8 cellular contexts compared by ENCODE assay signal in genomic region chr20:56554869-56555268, GRCh38. TPM values are rescaled to one million over a fixed set of nuclear protein-coding genes. Genes with fewer than 3 reads are reported as not detected.
DNase-seq lines count a peak whose midpoint lies in the region; ATAC-seq, FAIRE-seq and TF ChIP-seq lines count a peak whose summit lies in the region.

No MANE protein-coding gene starts in this region.

- no peaks in the 10 kb centered on the region for H3K9me3 Mint-ChIP-seq in Calu3 (ENCODE audit: low read depth, unreplicated experiment)
- H3K9me3 Mint-ChIP-seq in WTC11, result no peaks in the 10 kb centered on the region
- no peaks in the 10 kb centered on the region for H3K9me3 Mint-ChIP-seq in naive thymus-derived CD8-positive, alpha-beta T cell

- H3K4me3 ChIP-seq in small intestine (ENCODE audit: low read depth in 1 of 2, low read length in 2 of 2), result no peak overlapping the region

- CTCF ChIA-PET in Calu3 (lab: Charles Lee) (interaction anchor here (1.1 kb wide), 1 partner anchor 23 kb away, joined by 3 read pairs; no protein-coding TSS in a partner anchor), WTC11 (lab: Charles Lee) (no interaction called here)

- DNase-seq in Calu3, result peak; percentile 58
- DNase-seq in NCI-H2029 treated with DMSO at 0.1 percent for 48 hours (lab: John Stamatoyannopoulos, UW), result peak; percentile 96
- no peak for DNase-seq in WTC11 (ENCODE audit: low spot score)
- peak; percentile 78 for DNase-seq in glomerular visceral epithelial cell (ENCODE audit: extremely low spot score)
- DNase-seq in small intestine, result peak; percentile 7
- no peak for DNase-seq in naive thymus-derived CD8-positive, alpha-beta T cell

- no peaks in the 10 kb centered on the region for H3K9me3 ChIP-seq in small intestine (ENCODE audit: control insufficient read depth, low read depth)

- H3K4me3 Mint-ChIP-seq in Calu3 (ENCODE audit: low read depth, unreplicated experiment) (no peak overlapping the region), WTC11 (no peak overlapping the region)
- no peak overlapping the region for H3K4me3 Mint-ChIP-seq in naive thymus-derived CD8-positive, alpha-beta T cell

- ATAC-seq in GM19035 (IDR thresholded peaks at IDR 0.05; ENCODE audit: unreplicated experiment) (peak; percentile 84), HG03060 (IDR thresholded peaks at IDR 0.05; ENCODE audit: low read depth, unreplicated experiment) (peak; percentile 87), WTC11 (peak; percentile 73)
- ATAC-seq in naive thymus-derived CD8-positive, alpha-beta T cell, result no peak

- H3K27me3 Mint-ChIP-seq in Calu3 (ENCODE audit: unreplicated experiment), result peaks cover 57% of the 10 kb centered on the region
- no peaks in the 10 kb centered on the region for H3K27me3 Mint-ChIP-seq in WTC11 (ENCODE audit: low read depth)
- H3K27me3 Mint-ChIP-seq in naive thymus-derived CD8-positive, alpha-beta T cell, result peaks cover 0 to 2% (median 0%) of the 10 kb centered on the region in 5 donors

- FAIRE-seq in small intestine (lab: Jason Lieb, UNC), result no peak

- peaks cover 9% of the 10 kb centered on the region for H3K4me1 Mint-ChIP-seq in Calu3 (ENCODE audit: low read depth, unreplicated experiment)
- peaks cover 8% of the 10 kb centered on the region for H3K4me1 Mint-ChIP-seq in WTC11
- H3K4me1 Mint-ChIP-seq in naive thymus-derived CD8-positive, alpha-beta T cell, result peaks cover 0 to 5% (median 0%) of the 10 kb centered on the region in 4 donors

- peak overlapping the region in 1 of 2 donors; percentile 33 for H3K27ac ChIP-seq in small intestine (ENCODE audit: low read depth in 1 of 2, low read length in 1 of 2)

- no peaks in the 10 kb centered on the region for H3K27me3 ChIP-seq in small intestine (ENCODE audit: control insufficient read depth in 2 of 2, insufficient read depth in 2 of 2, low read length in 2 of 2)

- no peaks in the 10 kb centered on the region for H3K36me3 ChIP-seq in small intestine (ENCODE audit: control insufficient read depth in 2 of 2, insufficient read depth in 2 of 2, low read length in 2 of 2)

- TF ChIP-seq CTCF in Calu3 (IDR thresholded peaks at IDR 0.05; ENCODE audit: unreplicated experiment), result no peak
- TF ChIP-seq CTCF in WTC11 (IDR thresholded peaks at IDR 0.05), result no peak

- POLR2A ChIA-PET in WTC11 (lab: Charles Lee), result no interaction called here
- POLR2A ChIA-PET in naive thymus-derived CD8-positive, alpha-beta T cell (lab: Charles Lee), result no interaction called here

- H3K36me3 Mint-ChIP-seq in Calu3 (ENCODE audit: insufficient read depth, unreplicated experiment) (no peaks in the 10 kb centered on the region), WTC11 (no peaks in the 10 kb centered on the region)
- no peaks in the 10 kb centered on the region for H3K36me3 Mint-ChIP-seq in naive thymus-derived CD8-positive, alpha-beta T cell

- BruUV-seq in Calu3 (replicated peaks; lab: Mats Ljungman, UMichigan), result no TSS peak

- 16 to 34% (median 26%) methylated on average over 4 of the region's 4 CpGs for WGBS in small intestine, 3 donors

- H3K4me1 ChIP-seq in small intestine (ENCODE audit: control insufficient read depth in 2 of 2, insufficient read depth in 1 of 2, low read depth in 1 of 2, low read length in 1 of 2), result no peaks in the 10 kb centered on the region

- intact Hi-C loops in Calu3 (cut with micrococcal nuclease; ENCODE audit: unreplicated experiment), result loop anchor here (10.0 kb wide), 3 partner anchors 70 to 230 kb away; partner anchors contain the start of gene TFAP2C

- no peak overlapping the region for H3K27ac Mint-ChIP-seq in Calu3 (ENCODE audit: unreplicated experiment)
- peak overlapping the region; percentile 9; the same call in 1 of the 2 replicates for H3K27ac Mint-ChIP-seq in WTC11
- peak overlapping the region in 1 of 10 donors; percentile 57 for H3K27ac Mint-ChIP-seq in naive thymus-derived CD8-positive, alpha-beta T cell

TF ChIP-seq in WTC11, 78 proteins besides CTCF, POLR2A, EP300 and RAD21:
- TF ChIP-seq CREM (CRISPR knock-in tag; IDR thresholded peaks at IDR 0.05) (no peak), ZNF317 (CRISPR knock-in tag; IDR thresholded peaks at IDR 0.05; ENCODE audit: borderline replicate concordance, low read depth) (no peak), AR (CRISPR knock-in tag; IDR thresholded peaks at IDR 0.05) (no peak), ZMAT4 (CRISPR knock-in tag; IDR thresholded peaks at IDR 0.05) (no peak), IRF2 (CRISPR knock-in tag; IDR thresholded peaks at IDR 0.05; ENCODE audit: borderline replicate concordance, low read depth) (no peak), CBFB (CRISPR knock-in tag; IDR thresholded peaks at IDR 0.05; ENCODE audit: low read depth) (no peak), ZBTB21 (CRISPR knock-in tag; IDR thresholded peaks at IDR 0.05; ENCODE audit: borderline replicate concordance) (no peak), TEAD1 (CRISPR knock-in tag; IDR thresholded peaks at IDR 0.05) (no peak)

RNA-seq across cellular contexts. Expression of gene FAM209B, which starts 21.8 kb away (rescaled TPM):
- total RNA-seq in Calu3 (2022), result not detected in 2 replicates
- 0.64 to 1.7 TPM (median 0.68 TPM) in 3 replicates for total RNA-seq in WTC11 (2021)
- 1 to 10 TPM in 1 of 3 donors, under 1 TPM in 1, not detected in 1; 0.31 to 1.9 TPM for polyA plus RNA-seq in small intestine
- 1 to 10 TPM; 4.4 to 5.2 TPM for total RNA-seq in naive thymus-derived CD8-positive, alpha-beta T cell
- 1 to 10 TPM in 1 of 3 donors, not detected in 2; 1.7 TPM for polyA plus RNA-seq in naive thymus-derived CD8-positive, alpha-beta T cell

RNA-seq across cellular contexts. Expression of gene FAM209A, which starts 30.3 kb away (rescaled TPM):
- 0.40 and 0.95 TPM in 2 replicates for total RNA-seq in Calu3 (2022)
- 0.28 TPM in 1 of 3 replicates, not detected in the others for total RNA-seq in WTC11 (2021)
- polyA plus RNA-seq in small intestine, result under 1 TPM in 1 of 3 donors, not detected in 2; 0.22 TPM
- total RNA-seq in naive thymus-derived CD8-positive, alpha-beta T cell, result 1 to 10 TPM; 7.5 to 7.9 TPM
- under 1 TPM in 2 of 3 donors, not detected in 1; 0.31 to 0.42 TPM for polyA plus RNA-seq in naive thymus-derived CD8-positive, alpha-beta T cell

Comparison
In these comparisons a context has a peak if more than half of its experiments do, and no peak if none do; other contexts are left out.
1. DNase-seq: peak in Calu3 (single experiment), NCI-H2029 treated with DMSO at 0.1 percent for 48 hours (single experiment), glomerular visceral epithelial cell (single experiment) and small intestine (single experiment); none in WTC11 (single experiment) and naive thymus-derived CD8-positive, alpha-beta T cell (0 of 10).
2. ATAC-seq: peak in GM19035 (single experiment), HG03060 (single experiment) and WTC11 (single experiment); none in naive thymus-derived CD8-positive, alpha-beta T cell (0 of 2).